14 cellular contexts compared by ENCODE assay signal in the genomic region with DNA sequence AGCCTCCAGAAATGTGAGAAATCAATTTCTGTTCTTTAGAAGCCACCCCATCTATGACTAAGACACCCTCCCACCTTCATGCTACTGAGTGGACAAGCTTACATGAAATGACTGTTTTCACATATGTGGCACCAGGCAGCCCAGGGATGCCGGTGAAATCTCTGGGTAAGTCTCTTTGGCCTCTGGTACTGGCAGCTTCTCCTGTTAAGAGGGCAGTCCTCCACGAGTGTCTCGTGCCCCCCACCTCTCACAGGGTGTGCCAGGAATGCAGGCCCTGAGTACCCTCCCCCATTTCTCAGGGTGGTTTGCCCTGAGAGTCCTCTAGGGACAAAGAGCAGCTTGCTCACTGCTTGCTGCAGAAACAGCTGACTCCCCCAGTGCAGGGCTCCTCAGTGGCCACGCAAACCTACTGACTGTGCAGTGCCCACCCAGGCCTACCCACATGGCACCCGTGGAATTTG. TPM values are rescaled to one million over a fixed set of nuclear protein-coding genes. Genes with fewer than 3 reads are reported as not detected.
DNase-seq lines count a peak whose midpoint lies in the region; ATAC-seq, FAIRE-seq and TF ChIP-seq lines count a peak whose summit lies in the region.
"Had no signal": no experiment of that assay in that cellular context is flagged by ENCODE, and none has a peak within 500 bp of the region (broad histone marks: within the 10 kb centered on the region; RNA-seq: fewer than 3 reads in every experiment).

No MANE protein-coding gene starts in this region.

- H3K27ac ChIP-seq in kidney (ENCODE audit: low read depth in 2 of 2, low read length in 2 of 2), result no peak overlapping the region

- no peaks in the 10 kb centered on the region for H3K9me3 Mint-ChIP-seq in natural killer cell treated with Interleukin-12 subunit alpha and Interleukin-12 subunit beta and Interleukin-15 and Interleukin-18, amount 100 ng/mL, for 72 hours
- H3K9me3 Mint-ChIP-seq in natural killer cell, result no peaks in the 10 kb centered on the region
- H3K9me3 Mint-ChIP-seq in activated CD4-positive, alpha-beta memory T cell treated with anti-CD3 and anti-CD28 coated beads, Interleukin-2, amount 10 ng/mL, durations not matched to agents 7 days and 5 days, result no peaks in the 10 kb centered on the region
- H3K9me3 Mint-ChIP-seq in type B pancreatic cell, result peaks cover 4% of the 10 kb centered on the region

- H3K27ac Mint-ChIP-seq in natural killer cell treated with Interleukin-12 subunit alpha and Interleukin-12 subunit beta and Interleukin-15 and Interleukin-18, amount 100 ng/mL, for 72 hours, result no peak overlapping the region
- H3K27ac Mint-ChIP-seq in natural killer cell (peak overlapping the region in 1 of 2 donors; percentile 26), type B pancreatic cell (peak overlapping the region; percentile 71)
- peak overlapping the region; percentile 93 for H3K27ac Mint-ChIP-seq in activated CD4-positive, alpha-beta memory T cell treated with anti-CD3 and anti-CD28 coated beads, Interleukin-2, amount 10 ng/mL, durations not matched to agents 7 days and 5 days

- no peaks in the 10 kb centered on the region for H3K36me3 Mint-ChIP-seq in natural killer cell treated with Interleukin-12 subunit alpha and Interleukin-12 subunit beta and Interleukin-15 and Interleukin-18, amount 100 ng/mL, for 72 hours
- H3K36me3 Mint-ChIP-seq in natural killer cell (no peaks in the 10 kb centered on the region), type B pancreatic cell (no peaks in the 10 kb centered on the region)
- peaks cover 16% of the 10 kb centered on the region for H3K36me3 Mint-ChIP-seq in activated CD4-positive, alpha-beta memory T cell treated with anti-CD3 and anti-CD28 coated beads, Interleukin-2, amount 10 ng/mL, durations not matched to agents 7 days and 5 days (ENCODE audit: low read depth)

- peak overlapping the region in 1 of 2 donors; percentile 34 for H3K9ac ChIP-seq in kidney (ENCODE audit: low read length in 2 of 2)

- ATAC-seq in natural killer cell treated with Interleukin-12 subunit alpha and Interleukin-12 subunit beta and Interleukin-15 and Interleukin-18, amount 100 ng/mL, for 72 hours, result no peak
- ATAC-seq in natural killer cell (no peak), GM18498 (IDR thresholded peaks at IDR 0.05; ENCODE audit: unreplicated experiment) (no peak)

- in situ Hi-C loops in GM13976 (cut with MboI; ENCODE audit: low sequenced_read_pairs, unreplicated experiment), result no loop called here

- POLR2A ChIA-PET in activated CD4-positive, alpha-beta memory T cell treated with anti-CD3 and anti-CD28 coated beads, Interleukin-2, amount 10 ng/mL, durations not matched to agents 7 days and 5 days (lab: Charles Lee), result interaction anchor here (1.8 to 7.3 kb wide), 3 partner anchors 23 to 36 kb away, joined by 7 to 169 read pairs (median 113); partner anchors contain the start of gene TNFRSF14

- no peak for TF ChIP-seq CTCF in natural killer cell (IDR thresholded peaks at IDR 0.05)
- TF ChIP-seq CTCF in kidney (IDR thresholded peaks at IDR 0.05; ENCODE audit: borderline replicate concordance, extremely low read depth, insufficient read depth), result no peak
- TF ChIP-seq CTCF in type B pancreatic cell (conservative IDR thresholded peaks at IDR 0.05), result no peak
- TF ChIP-seq CTCF in GM13976 (IDR thresholded peaks at IDR 0.05; ENCODE audit: borderline replicate concordance, control extremely low read depth, extremely low read depth, insufficient read depth, missing control alignments), result no peak

- intact Hi-C loops in natural killer cell (cut with micrococcal nuclease) (no loop called here), kidney (cut with DNase I) (no loop called here)

- no peaks in the 10 kb centered on the region for H3K36me3 ChIP-seq in kidney (ENCODE audit: control insufficient read depth in 1 of 2, insufficient read depth in 2 of 2, low read length in 2 of 2)

- CTCF ChIA-PET in activated CD4-positive, alpha-beta memory T cell treated with anti-CD3 and anti-CD28 coated beads, Interleukin-2, amount 10 ng/mL, durations not matched to agents 7 days and 5 days (lab: Charles Lee), result interaction anchor here (1.1 to 4.6 kb wide), 3 partner anchors 22 to 27 kb away, joined by 4 to 32 read pairs (median 27); partner anchors contain the start of gene TNFRSF14

- FAIRE-seq in kidney (lab: Jason Lieb, UNC), result no peak
- FAIRE-seq: GM19239 had no signal

- H3K9me3 ChIP-seq in kidney (ENCODE audit: control insufficient read depth in 1 of 2, low read length in 2 of 2), result no peaks in the 10 kb centered on the region

- peaks cover 15 to 29% of the 10 kb centered on the region in 2 donors for H3K4me1 Mint-ChIP-seq in natural killer cell treated with Interleukin-12 subunit alpha and Interleukin-12 subunit beta and Interleukin-15 and Interleukin-18, amount 100 ng/mL, for 72 hours (ENCODE audit: low read depth in 2 of 2)
- H3K4me1 Mint-ChIP-seq in natural killer cell, result peaks cover 13 to 36% of the 10 kb centered on the region in 2 donors
- H3K4me1 Mint-ChIP-seq in activated CD4-positive, alpha-beta memory T cell treated with anti-CD3 and anti-CD28 coated beads, Interleukin-2, amount 10 ng/mL, durations not matched to agents 7 days and 5 days, result peaks cover 53% of the 10 kb centered on the region
- peaks cover 13% of the 10 kb centered on the region for H3K4me1 Mint-ChIP-seq in type B pancreatic cell (ENCODE audit: unreplicated experiment)

- H3K4me3 Mint-ChIP-seq in natural killer cell treated with Interleukin-12 subunit alpha and Interleukin-12 subunit beta and Interleukin-15 and Interleukin-18, amount 100 ng/mL, for 72 hours, result no peak overlapping the region
- H3K4me3 Mint-ChIP-seq in natural killer cell (no peak overlapping the region), type B pancreatic cell (no peak overlapping the region)
- H3K4me3 Mint-ChIP-seq in activated CD4-positive, alpha-beta memory T cell treated with anti-CD3 and anti-CD28 coated beads, Interleukin-2, amount 10 ng/mL, durations not matched to agents 7 days and 5 days, result peak overlapping the region; percentile 88

- peak overlapping the region in 1 of 2 donors; percentile 23 for H3K4me3 ChIP-seq in kidney (ENCODE audit: low read length in 2 of 2)

- peaks cover 12 to 18% of the 10 kb centered on the region in 2 donors for H3K4me1 ChIP-seq in kidney (ENCODE audit: control insufficient read depth in 1 of 2, insufficient read depth in 1 of 2, low read depth in 1 of 2, low read length in 2 of 2)

- H3K27me3 Mint-ChIP-seq in natural killer cell treated with Interleukin-12 subunit alpha and Interleukin-12 subunit beta and Interleukin-15 and Interleukin-18, amount 100 ng/mL, for 72 hours, result no peaks in the 10 kb centered on the region
- no peaks in the 10 kb centered on the region for H3K27me3 Mint-ChIP-seq in natural killer cell (ENCODE audit: low read depth in 2 of 2)
- H3K27me3 Mint-ChIP-seq in activated CD4-positive, alpha-beta memory T cell treated with anti-CD3 and anti-CD28 coated beads, Interleukin-2, amount 10 ng/mL, durations not matched to agents 7 days and 5 days, result no peaks in the 10 kb centered on the region
- H3K27me3 Mint-ChIP-seq in type B pancreatic cell, result peaks cover 3% of the 10 kb centered on the region

- peak; percentile 29 for DNase-seq in natural killer cell treated with Interleukin-12 subunit alpha and Interleukin-12 subunit beta and Interleukin-15 and Interleukin-18, amount 100 ng/mL, for 72 hours (ENCODE audit: low spot score)
- DNase-seq in natural killer cell (no peak), kidney (peak; percentile 43), type B pancreatic cell (ENCODE audit: extremely low spot score, unreplicated experiment) (no peak), DMS79 (lab: John Stamatoyannopoulos, UW) (no peak), GM13976 (ENCODE audit: low spot score) (no peak)
- DNase-seq in activated CD4-positive, alpha-beta memory T cell treated with anti-CD3 and anti-CD28 coated beads, Interleukin-2, amount 10 ng/mL, durations not matched to agents 7 days and 5 days, result no peak
- DNase-seq: anterior cingulate cortex, hippocampal formation, NCI-H446, RPMI8226 had no signal

RNA-seq across cellular contexts. Expression of gene PRXL2B, which starts 3.2 kb away (rescaled TPM):
- total RNA-seq in natural killer cell treated with Interleukin-12 subunit alpha and Interleukin-12 subunit beta and Interleukin-15 and Interleukin-18, amount 100 ng/mL, for 72 hours, result 10 to 100 TPM in 1 of 2 donors, 1 to 10 TPM in 1; 9.1 to 18.5 TPM
- total RNA-seq in natural killer cell (10 to 100 TPM; 11.3 to 15.1 (median 11.6) TPM), kidney (39.5 TPM), type B pancreatic cell (ENCODE audit: low replicate concordance) (33.7 and 40.3 TPM in 2 replicates)
- 10 to 100 TPM; 17.0 to 22.2 TPM for total RNA-seq in activated CD4-positive, alpha-beta memory T cell treated with anti-CD3 and anti-CD28 coated beads, Interleukin-2, amount 10 ng/mL, durations not matched to agents 7 days and 5 days
- polyA plus RNA-seq in kidney (ENCODE audit: insufficient read depth, low read depth, low replicate concordance), result 25.6 TPM

RNA-seq across cellular contexts. Expression of gene TNFRSF14, which starts 27.2 kb away (rescaled TPM):
- total RNA-seq in natural killer cell treated with Interleukin-12 subunit alpha and Interleukin-12 subunit beta and Interleukin-15 and Interleukin-18, amount 100 ng/mL, for 72 hours, result 100 to 1,000 TPM in 1 of 2 donors, 10 to 100 TPM in 1; 93.2 to 118 TPM
- total RNA-seq in natural killer cell, result 100 to 1,000 TPM; 228 to 266 (median 262) TPM
- 100 to 1,000 TPM; 171 to 173 TPM for total RNA-seq in activated CD4-positive, alpha-beta memory T cell treated with anti-CD3 and anti-CD28 coated beads, Interleukin-2, amount 10 ng/mL, durations not matched to agents 7 days and 5 days
- total RNA-seq in kidney, result 95.0 TPM
- polyA plus RNA-seq in kidney (ENCODE audit: insufficient read depth, low read depth, low replicate concordance), result 99.1 TPM
- total RNA-seq in type B pancreatic cell (ENCODE audit: low replicate concordance), result 4.2 and 8.5 TPM in 2 replicates

RNA-seq across cellular contexts. Expression of gene MMEL1, which starts 49.5 kb away (rescaled TPM):
- under 1 TPM in 1 of 2 donors, not detected in 1; 0.81 TPM for total RNA-seq in natural killer cell treated with Interleukin-12 subunit alpha and Interleukin-12 subunit beta and Interleukin-15 and Interleukin-18, amount 100 ng/mL, for 72 hours
- total RNA-seq in natural killer cell, result 1 to 10 TPM in 2 of 3 donors, not detected in 1; 1.3 to 2.0 TPM
- total RNA-seq in activated CD4-positive, alpha-beta memory T cell treated with anti-CD3 and anti-CD28 coated beads, Interleukin-2, amount 10 ng/mL, durations not matched to agents 7 days and 5 days, result 1 to 10 TPM; 1.0 to 1.5 TPM
- total RNA-seq in kidney, result 4.0 TPM
- 8.5 TPM for polyA plus RNA-seq in kidney (ENCODE audit: insufficient read depth, low read depth, low replicate concordance)
- total RNA-seq in type B pancreatic cell (ENCODE audit: low replicate concordance), result 1.1 TPM in 1 of 2 replicates, not detected in the other
- total RNA-seq: MCF 10A had no signal

RNA-seq across cellular contexts. Expression of gene HES5, which starts 53.3 kb away (rescaled TPM):
- total RNA-seq in natural killer cell treated with Interleukin-12 subunit alpha and Interleukin-12 subunit beta and Interleukin-15 and Interleukin-18, amount 100 ng/mL, for 72 hours, result not detected
- total RNA-seq in natural killer cell (not detected), kidney (0.44 TPM), type B pancreatic cell (ENCODE audit: low replicate concordance) (4.5 and 5.1 TPM in 2 replicates)
- total RNA-seq in activated CD4-positive, alpha-beta memory T cell treated with anti-CD3 and anti-CD28 coated beads, Interleukin-2, amount 10 ng/mL, durations not matched to agents 7 days and 5 days, result not detected
- polyA plus RNA-seq in kidney (ENCODE audit: insufficient read depth, low read depth, low replicate concordance), result not detected
- total RNA-seq: MCF 10A had no signal

RNA-seq across cellular contexts. Expression of gene PANK4, which starts 57.0 kb away (rescaled TPM):
- 10 to 100 TPM; 37.7 to 70.5 TPM for total RNA-seq in natural killer cell treated with Interleukin-12 subunit alpha and Interleukin-12 subunit beta and Interleukin-15 and Interleukin-18, amount 100 ng/mL, for 72 hours
- total RNA-seq in natural killer cell, result 10 to 100 TPM; 48.2 to 75.7 (median 61.8) TPM
- 10 to 100 TPM; 71.7 to 72.6 TPM for total RNA-seq in activated CD4-positive, alpha-beta memory T cell treated with anti-CD3 and anti-CD28 coated beads, Interleukin-2, amount 10 ng/mL, durations not matched to agents 7 days and 5 days
- 33.7 TPM for total RNA-seq in kidney
- polyA plus RNA-seq in kidney (ENCODE audit: insufficient read depth, low read depth, low replicate concordance), result 13.3 TPM
- total RNA-seq in type B pancreatic cell (ENCODE audit: low replicate concordance), result 36.4 and 49.1 TPM in 2 replicates

Comparison
In these comparisons a context has a peak if more than half of its experiments do, and no peak if none do; other contexts are left out.
1. DNase-seq: peak in natural killer cell treated with Interleukin-12 subunit alpha and Interleukin-12 subunit beta and Interleukin-15 and Interleukin-18, amount 100 ng/mL, for 72 hours (single experiment) and kidney (single experiment); none in natural killer cell (single experiment), activated CD4-positive, alpha-beta memory T cell treated with anti-CD3 and anti-CD28 coated beads, Interleukin-2, amount 10 ng/mL, durations not matched to agents 7 days and 5 days (single experiment), type B pancreatic cell (single experiment), DMS79 (single experiment) and GM13976 (single experiment).
2. H3K27ac Mint-ChIP-seq: peak in activated CD4-positive, alpha-beta memory T cell treated with anti-CD3 and anti-CD28 coated beads, Interleukin-2, amount 10 ng/mL, durations not matched to agents 7 days and 5 days (single experiment) and type B pancreatic cell (single experiment); none in natural killer cell treated with Interleukin-12 subunit alpha and Interleukin-12 subunit beta and Interleukin-15 and Interleukin-18, amount 100 ng/mL, for 72 hours (0 of 2).